In genomic region chr19:33273065-33273736, GRCh38 we compare ENCODE assay signal across 1 cellular context.
TF ChIP-seq lines count a peak whose summit lies in the region.

No MANE protein-coding gene starts in this region.

TF ChIP-seq in SK-N-SH treated with all-trans-retinoic acid at 6 μM for 48 hours, 23 proteins besides CTCF, POLR2A, EP300 and RAD21 (continued from another document):
- no peak for TF ChIP-seq OSR1 (CRISPR knock-in tag; IDR thresholded peaks at IDR 0.05)
- no peak for TF ChIP-seq ISL1 (CRISPR knock-in tag; IDR thresholded peaks at IDR 0.05)
- TF ChIP-seq, protein P1, sequence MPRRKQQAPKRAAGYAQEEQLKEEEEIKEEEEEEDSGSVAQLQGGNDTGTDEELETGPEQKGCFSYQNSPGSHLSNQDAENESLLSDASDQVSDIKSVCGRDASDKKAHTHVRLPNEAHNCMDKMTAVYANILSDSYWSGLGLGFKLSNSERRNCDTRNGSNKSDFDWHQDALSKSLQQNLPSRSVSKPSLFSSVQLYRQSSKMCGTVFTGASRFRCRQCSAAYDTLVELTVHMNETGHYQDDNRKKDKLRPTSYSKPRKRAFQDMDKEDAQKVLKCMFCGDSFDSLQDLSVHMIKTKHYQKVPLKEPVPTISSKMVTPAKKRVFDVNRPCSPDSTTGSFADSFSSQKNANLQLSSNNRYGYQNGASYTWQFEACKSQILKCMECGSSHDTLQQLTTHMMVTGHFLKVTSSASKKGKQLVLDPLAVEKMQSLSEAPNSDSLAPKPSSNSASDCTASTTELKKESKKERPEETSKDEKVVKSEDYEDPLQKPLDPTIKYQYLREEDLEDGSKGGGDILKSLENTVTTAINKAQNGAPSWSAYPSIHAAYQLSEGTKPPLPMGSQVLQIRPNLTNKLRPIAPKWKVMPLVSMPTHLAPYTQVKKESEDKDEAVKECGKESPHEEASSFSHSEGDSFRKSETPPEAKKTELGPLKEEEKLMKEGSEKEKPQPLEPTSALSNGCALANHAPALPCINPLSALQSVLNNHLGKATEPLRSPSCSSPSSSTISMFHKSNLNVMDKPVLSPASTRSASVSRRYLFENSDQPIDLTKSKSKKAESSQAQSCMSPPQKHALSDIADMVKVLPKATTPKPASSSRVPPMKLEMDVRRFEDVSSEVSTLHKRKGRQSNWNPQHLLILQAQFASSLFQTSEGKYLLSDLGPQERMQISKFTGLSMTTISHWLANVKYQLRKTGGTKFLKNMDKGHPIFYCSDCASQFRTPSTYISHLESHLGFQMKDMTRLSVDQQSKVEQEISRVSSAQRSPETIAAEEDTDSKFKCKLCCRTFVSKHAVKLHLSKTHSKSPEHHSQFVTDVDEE (CRISPR knock-in tag; IDR thresholded peaks at IDR 0.05) = no peak
- TF ChIP-seq BACH2 (CRISPR knock-in tag; IDR thresholded peaks at IDR 0.05; ENCODE audit: borderline replicate concordance) = no peak
- TF ChIP-seq, protein P2, sequence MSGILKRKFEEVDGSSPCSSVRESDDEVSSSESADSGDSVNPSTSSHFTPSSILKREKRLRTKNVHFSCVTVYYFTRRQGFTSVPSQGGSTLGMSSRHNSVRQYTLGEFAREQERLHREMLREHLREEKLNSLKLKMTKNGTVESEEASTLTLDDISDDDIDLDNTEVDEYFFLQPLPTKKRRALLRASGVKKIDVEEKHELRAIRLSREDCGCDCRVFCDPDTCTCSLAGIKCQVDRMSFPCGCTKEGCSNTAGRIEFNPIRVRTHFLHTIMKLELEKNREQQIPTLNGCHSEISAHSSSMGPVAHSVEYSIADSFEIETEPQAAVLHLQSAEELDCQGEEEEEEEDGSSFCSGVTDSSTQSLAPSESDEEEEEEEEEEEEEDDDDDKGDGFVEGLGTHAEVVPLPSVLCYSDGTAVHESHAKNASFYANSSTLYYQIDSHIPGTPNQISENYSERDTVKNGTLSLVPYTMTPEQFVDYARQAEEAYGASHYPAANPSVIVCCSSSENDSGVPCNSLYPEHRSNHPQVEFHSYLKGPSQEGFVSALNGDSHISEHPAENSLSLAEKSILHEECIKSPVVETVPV (CRISPR knock-in tag; IDR thresholded peaks at IDR 0.05) = no peak
- TF ChIP-seq ZFP3 (CRISPR knock-in tag; IDR thresholded peaks at IDR 0.05) = no peak
- TF ChIP-seq POU6F1 (CRISPR knock-in tag; IDR thresholded peaks at IDR 0.05; ENCODE audit: borderline replicate concordance, low read depth) = no peak
